In the genomic region with DNA sequence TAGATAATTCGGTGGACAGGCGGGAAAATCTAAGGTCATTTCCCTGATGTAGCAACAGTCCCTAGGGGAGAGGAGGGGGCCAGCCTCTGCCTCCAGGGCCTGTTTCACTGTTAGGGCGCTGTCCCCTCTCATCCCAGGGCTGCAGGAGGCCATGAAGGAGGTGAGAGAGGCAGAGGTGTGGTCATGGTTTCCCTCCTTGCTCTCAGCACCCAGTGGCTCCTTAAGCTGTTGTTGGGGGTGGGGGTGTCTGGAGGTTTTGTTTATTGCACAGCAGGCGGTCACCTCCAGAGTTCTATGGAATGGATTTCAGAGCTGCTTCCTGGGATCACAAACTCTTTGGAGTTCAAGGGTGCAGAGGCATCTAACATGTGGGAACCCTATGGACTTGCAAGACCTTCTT, we compare ENCODE assay signal across 21 cellular contexts.
DNase-seq lines count a peak whose midpoint lies in the region; ATAC-seq, FAIRE-seq and TF ChIP-seq lines count a peak whose summit lies in the region.
"Had no signal": no experiment of that assay in that cellular context is flagged by ENCODE, and none has a peak within 500 bp of the region (broad histone marks: within the 10 kb centered on the region; RNA-seq: fewer than 3 reads in every experiment).

No MANE protein-coding gene starts in this region.

- CTCF ChIA-PET in activated CD8-positive, alpha-beta memory T cell treated with anti-CD3 and anti-CD28 coated beads, Interleukin-2, amount 10 ng/mL, durations not matched to agents 7 days and 5 days (lab: Charles Lee) = no interaction called here

- ATAC-seq in activated CD8-positive, alpha-beta memory T cell treated with anti-CD3 and anti-CD28 coated beads, Interleukin-2, amount 10 ng/mL, durations not matched to agents 7 days and 5 days = no peak
- no peak for ATAC-seq in GM21619 (IDR thresholded peaks at IDR 0.05; ENCODE audit: unreplicated experiment)
- ATAC-seq in GM19397 (IDR thresholded peaks at IDR 0.05; ENCODE audit: unreplicated experiment) = no peak
- no peak for ATAC-seq in GM21381 (IDR thresholded peaks at IDR 0.05; ENCODE audit: unreplicated experiment)
- ATAC-seq: A549, HepG2, Panc1 had no signal

- H3K4me1 ChIP-seq in kidney (ENCODE audit: control insufficient read depth in 1 of 2, insufficient read depth in 1 of 2, low read depth in 1 of 2, low read length in 2 of 2) = no peaks in the 10 kb centered on the region
- H3K4me1 ChIP-seq: A549, Caco-2, SJCRH30 had no signal

- H3K9me3 Mint-ChIP-seq in activated CD8-positive, alpha-beta memory T cell treated with anti-CD3 and anti-CD28 coated beads, Interleukin-2, amount 10 ng/mL, durations not matched to agents 7 days and 5 days (ENCODE audit: low read depth) = no peaks in the 10 kb centered on the region
- no peaks in the 10 kb centered on the region for H3K9me3 Mint-ChIP-seq in osteocyte (ENCODE audit: unreplicated experiment)
- H3K9me3 Mint-ChIP-seq in progenitor cell of endocrine pancreas (ENCODE audit: low read depth) = no peaks in the 10 kb centered on the region
- H3K9me3 Mint-ChIP-seq: CD4-positive, alpha-beta T cell; HFFc6 had no signal

- no peaks in the 10 kb centered on the region for H3K9me3 ChIP-seq in kidney (ENCODE audit: control insufficient read depth in 1 of 2, low read length in 2 of 2)
- H3K9me3 ChIP-seq: A549, Caco-2, SJCRH30 had no signal

- H3K27me3 Mint-ChIP-seq in activated CD8-positive, alpha-beta memory T cell treated with anti-CD3 and anti-CD28 coated beads, Interleukin-2, amount 10 ng/mL, durations not matched to agents 7 days and 5 days = peaks cover 18% of the 10 kb centered on the region
- H3K27me3 Mint-ChIP-seq in osteocyte (ENCODE audit: unreplicated experiment) = peaks cover 4% of the 10 kb centered on the region
- peaks cover 36% of the 10 kb centered on the region for H3K27me3 Mint-ChIP-seq in progenitor cell of endocrine pancreas
- H3K27me3 Mint-ChIP-seq: CD4-positive, alpha-beta T cell had no signal

- no peaks in the 10 kb centered on the region for H3K36me3 Mint-ChIP-seq in activated CD8-positive, alpha-beta memory T cell treated with anti-CD3 and anti-CD28 coated beads, Interleukin-2, amount 10 ng/mL, durations not matched to agents 7 days and 5 days
- H3K36me3 Mint-ChIP-seq in osteocyte (ENCODE audit: unreplicated experiment) = no peaks in the 10 kb centered on the region
- no peaks in the 10 kb centered on the region for H3K36me3 Mint-ChIP-seq in progenitor cell of endocrine pancreas (ENCODE audit: insufficient read depth)

- no peak overlapping the region for H3K27ac ChIP-seq in kidney (ENCODE audit: low read depth in 2 of 2, low read length in 2 of 2)
- H3K27ac ChIP-seq: A549, SJCRH30 had no signal

- H3K4me3 ChIP-seq in kidney (ENCODE audit: low read length in 2 of 2) = no peak overlapping the region
- H3K4me3 ChIP-seq: A549, SJCRH30 had no signal

- intact Hi-C loops in kidney (cut with DNase I) = no loop called here

- peaks cover 11% of the 10 kb centered on the region for H3K4me1 Mint-ChIP-seq in activated CD8-positive, alpha-beta memory T cell treated with anti-CD3 and anti-CD28 coated beads, Interleukin-2, amount 10 ng/mL, durations not matched to agents 7 days and 5 days
- H3K4me1 Mint-ChIP-seq in osteocyte (ENCODE audit: unreplicated experiment) (peaks cover 21% of the 10 kb centered on the region), progenitor cell of endocrine pancreas (ENCODE audit: low read depth) (no peaks in the 10 kb centered on the region)

- no peak overlapping the region for H3K4me3 Mint-ChIP-seq in activated CD8-positive, alpha-beta memory T cell treated with anti-CD3 and anti-CD28 coated beads, Interleukin-2, amount 10 ng/mL, durations not matched to agents 7 days and 5 days
- no peak overlapping the region for H3K4me3 Mint-ChIP-seq in osteocyte (ENCODE audit: unreplicated experiment)
- no peak overlapping the region for H3K4me3 Mint-ChIP-seq in progenitor cell of endocrine pancreas (ENCODE audit: low read depth)
- H3K4me3 Mint-ChIP-seq: CD4-positive, alpha-beta T cell; HFFc6 had no signal

- H3K36me3 ChIP-seq in kidney (ENCODE audit: control insufficient read depth in 1 of 2, insufficient read depth in 2 of 2, low read length in 2 of 2) = no peaks in the 10 kb centered on the region
- H3K36me3 ChIP-seq: SJCRH30 had no signal

- no peak overlapping the region for H3K9ac ChIP-seq in kidney (ENCODE audit: low read length in 2 of 2)

- H3K27ac Mint-ChIP-seq in activated CD8-positive, alpha-beta memory T cell treated with anti-CD3 and anti-CD28 coated beads, Interleukin-2, amount 10 ng/mL, durations not matched to agents 7 days and 5 days = no peak overlapping the region
- H3K27ac Mint-ChIP-seq in osteocyte (ENCODE audit: unreplicated experiment) (no peak overlapping the region), progenitor cell of endocrine pancreas (no peak overlapping the region)
- H3K27ac Mint-ChIP-seq: CD4-positive, alpha-beta T cell; HFFc6 had no signal

- TF ChIP-seq CTCF in kidney (IDR thresholded peaks at IDR 0.05; ENCODE audit: borderline replicate concordance, extremely low read depth, insufficient read depth) (no peak), osteocyte (IDR thresholded peaks at IDR 0.05) (no peak), progenitor cell of endocrine pancreas (IDR thresholded peaks at IDR 0.05; ENCODE audit: unreplicated experiment) (no peak)

- no peak for FAIRE-seq in kidney (lab: Jason Lieb, UNC)
- FAIRE-seq: A549, HepG2 had no signal

- peak; percentile 41 for DNase-seq in ELF-1 (ENCODE audit: low read depth, low spot score)
- peak; percentile 12 for DNase-seq in activated CD8-positive, alpha-beta memory T cell treated with anti-CD3 and anti-CD28 coated beads, Interleukin-2, amount 10 ng/mL, durations not matched to agents 7 days and 5 days
- DNase-seq in kidney = peak; percentile 19
- DNase-seq in osteocyte (ENCODE audit: extremely low spot score, unreplicated experiment) = peak; percentile 53
- DNase-seq in progenitor cell of endocrine pancreas (ENCODE audit: low spot score, unreplicated experiment) = no peak
- DNase-seq: Caco-2; CD4-positive, alpha-beta T cell; DMS153; GF-D8; HFFc6; KBM-7; NCI-H1105; NCI-H2081; NCI-H2171 treated with DMSO at 0.1 percent for 48 hours; SJCRH30 had no signal
